ENCODE assay signal across 8 cellular contexts in genomic region chr1:225454067-225454618, GRCh38. TPM values are rescaled to one million over a fixed set of nuclear protein-coding genes. Genes with fewer than 3 reads are reported as not detected.
A peak's percentile ranks its signal among the peaks of the same experiment; 100 is the strongest.
DNase-seq lines count a peak whose midpoint lies in the region; ATAC-seq and TF ChIP-seq lines count a peak whose summit lies in the region.

No MANE protein-coding gene starts in this region.

- H3K9me3 ChIP-seq in smooth muscle cell (replicated peaks; ENCODE audit: low read depth) = no peaks in the 10 kb centered on the region

- ATAC-seq in central memory CD8-positive, alpha-beta T cell (replicated peaks; ENCODE audit: extremely low read depth, poor library complexity, severe bottlenecking) = no peak
- ATAC-seq in HG03045 (IDR thresholded peaks at IDR 0.05; ENCODE audit: unreplicated experiment) = no peak

- H3F3A ChIP-seq in smooth muscle cell (ENCODE audit: low read depth) = peaks cover 18% of the 10 kb centered on the region

- peaks cover 6% of the 10 kb centered on the region for H3K4me1 ChIP-seq in smooth muscle cell (ENCODE audit: low read depth)

- 49% methylated on average over 4 of the region's 4 CpGs for WGBS in smooth muscle cell (ENCODE audit: low lambda C conversion rate)

- H3K27ac ChIP-seq in smooth muscle cell (ENCODE audit: low read depth) = peak overlapping the region; percentile 80

- H3K4me3 ChIP-seq in smooth muscle cell = no peak overlapping the region

- no peak overlapping the region for H3K9ac ChIP-seq in smooth muscle cell (ENCODE audit: low read depth)

- H3K9me3 Mint-ChIP-seq in central memory CD8-positive, alpha-beta T cell = no peaks in the 10 kb centered on the region
- no peaks in the 10 kb centered on the region for H3K9me3 Mint-ChIP-seq in endothelial cell (ENCODE audit: unreplicated experiment)

- no peaks in the 10 kb centered on the region for H3K27me3 ChIP-seq in smooth muscle cell (ENCODE audit: low read depth)

- H3K4me1 Mint-ChIP-seq in central memory CD8-positive, alpha-beta T cell = peaks cover 30% of the 10 kb centered on the region
- H3K4me1 Mint-ChIP-seq in endothelial cell (ENCODE audit: unreplicated experiment) = no peaks in the 10 kb centered on the region

- H4K20me1 ChIP-seq in smooth muscle cell (ENCODE audit: low read depth) = no peaks in the 10 kb centered on the region

- no peaks in the 10 kb centered on the region for H3K36me3 ChIP-seq in smooth muscle cell (ENCODE audit: low read depth)

- no peak overlapping the region for H2AFZ ChIP-seq in smooth muscle cell (ENCODE audit: low read depth)

- H3K4me3 Mint-ChIP-seq in central memory CD8-positive, alpha-beta T cell = peak overlapping the region; percentile 34
- no peak overlapping the region for H3K4me3 Mint-ChIP-seq in endothelial cell (ENCODE audit: unreplicated experiment)

- peak overlapping the region; percentile 54 for H3K4me2 ChIP-seq in smooth muscle cell

- peak overlapping the region; percentile 82 for H3K27ac Mint-ChIP-seq in central memory CD8-positive, alpha-beta T cell (ENCODE audit: low read depth)
- H3K27ac Mint-ChIP-seq in endothelial cell (ENCODE audit: unreplicated experiment) = no peak overlapping the region

- H3K36me3 Mint-ChIP-seq in central memory CD8-positive, alpha-beta T cell (ENCODE audit: insufficient read depth) = peaks cover 2% of the 10 kb centered on the region
- no peaks in the 10 kb centered on the region for H3K36me3 Mint-ChIP-seq in endothelial cell (ENCODE audit: low read depth, unreplicated experiment)

- H3K79me2 ChIP-seq in smooth muscle cell (ENCODE audit: low read depth) = no peaks in the 10 kb centered on the region

- TF ChIP-seq CTCF in smooth muscle cell (IDR thresholded peaks at IDR 0.05; ENCODE audit: borderline replicate concordance, insufficient read depth, poor library complexity, severe bottlenecking) (no peak), endothelial cell (IDR thresholded peaks at IDR 0.05; ENCODE audit: unreplicated experiment) (no peak)

- H3K27me3 Mint-ChIP-seq in central memory CD8-positive, alpha-beta T cell = no peaks in the 10 kb centered on the region
- peaks cover 2% of the 10 kb centered on the region for H3K27me3 Mint-ChIP-seq in endothelial cell (ENCODE audit: unreplicated experiment)

- DNase-seq in DMS79 treated with DMSO at 0.1 percent for 48 hours (lab: John Stamatoyannopoulos, UW) = peak; percentile 47
- no peak for DNase-seq in DMS79 (lab: John Stamatoyannopoulos, UW)
- DNase-seq in NCI-H2029 treated with DMSO at 0.1 percent for 48 hours (lab: John Stamatoyannopoulos, UW) = peak; percentile 72
- no peak for DNase-seq in central memory CD8-positive, alpha-beta T cell (ENCODE audit: low spot score in 2 of 2)
- no peak for DNase-seq in smooth muscle cell (lab: John Stamatoyannopoulos, UW; ENCODE audit: unreplicated experiment)
- no peak for DNase-seq in stimulated activated CD4-positive, alpha-beta T cell treated with anti-CD3 and anti-CD28 coated beads, Interleukin-4, amount 100 ng/mL, for 24 hours
- DNase-seq in endothelial cell (ENCODE audit: low spot score) = no peak

RNA-seq across cellular contexts. Expression of gene LBR, which starts 26.3 kb away (rescaled TPM):
- 33.4 and 43.6 TPM in 2 replicates for total RNA-seq in smooth muscle cell
- 16.6 and 24.8 TPM in 2 replicates for polyA plus RNA-seq in smooth muscle cell
- 178 TPM for total RNA-seq in endothelial cell (ENCODE audit: unreplicated experiment)

Comparison
In these comparisons a context has a peak if more than half of its experiments do, and no peak if none do; other contexts are left out.
1. DNase-seq: peak in DMS79 treated with DMSO at 0.1 percent for 48 hours (single experiment) and NCI-H2029 treated with DMSO at 0.1 percent for 48 hours (single experiment); none in DMS79 (single experiment), central memory CD8-positive, alpha-beta T cell (0 of 2), smooth muscle cell (single experiment), stimulated activated CD4-positive, alpha-beta T cell treated with anti-CD3 and anti-CD28 coated beads, Interleukin-4, amount 100 ng/mL, for 24 hours (single experiment) and endothelial cell (single experiment).